ENCODE assay signal across 25 cellular contexts in the genomic region with DNA sequence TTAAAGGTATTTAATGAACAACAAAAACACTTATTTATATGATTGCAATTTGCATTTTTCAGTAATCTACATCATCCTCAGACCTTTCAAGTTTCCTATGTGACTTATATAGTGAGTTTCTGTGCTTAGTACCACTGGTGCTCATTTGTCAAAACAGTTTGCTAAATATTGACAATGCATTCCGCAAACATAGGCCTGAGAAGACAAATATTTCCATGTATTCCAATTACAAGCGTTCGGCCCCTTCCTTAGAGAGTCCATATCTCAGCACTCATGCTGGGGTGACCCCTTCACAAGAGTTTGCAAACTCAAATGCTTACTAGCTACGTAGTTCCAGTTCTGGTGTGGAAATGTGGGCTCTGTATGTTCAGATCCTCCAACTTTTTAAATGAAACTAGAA. TPM values are rescaled to one million over a fixed set of nuclear protein-coding genes. Genes with fewer than 3 reads are reported as not detected.
"Had no signal": no experiment of that assay in that cellular context is flagged by ENCODE, and none has a peak within 500 bp of the region (broad histone marks: within the 10 kb centered on the region; RNA-seq: fewer than 3 reads in every experiment).

No MANE protein-coding gene starts in this region.

- H3K27ac ChIP-seq: ovary, parathyroid adenoma, psoas muscle, skin epidermis, spleen, suprapubic skin, testis, tibial artery, transverse colon, upper lobe of right lung, uterus had no signal

- H3K4me3 ChIP-seq: ovary, psoas muscle, skin epidermis, smooth muscle cell, spleen, suprapubic skin, testis, tibial artery, transverse colon, upper lobe of right lung, uterus had no signal

- H3K4me1 Mint-ChIP-seq: naive thymus-derived CD8-positive, alpha-beta T cell; nephron progenitor cell; stimulated activated memory B cell treated with anti-CD40 and anti-IgM and Interleukin-4, amounts not matched to agents 10 μg/mL and 1 μg/mL and 100 μg/mL, for 72 hours; stimulated activated naive CD8-positive, alpha-beta T cell treated with anti-CD3 and anti-CD28 coated beads, Interleukin-15, amount 100 ng/mL, for 72 hours had no signal

- H3K4me2 ChIP-seq: smooth muscle cell had no signal

- H3K4me3 Mint-ChIP-seq: naive thymus-derived CD8-positive, alpha-beta T cell; natural killer cell treated with Interleukin-12 subunit alpha and Interleukin-12 subunit beta and Interleukin-15 and Interleukin-18, amount 100 ng/mL, for 72 hours; nephron progenitor cell; neural crest cell; stimulated activated memory B cell treated with anti-CD40 and anti-IgM and Interleukin-4, amounts not matched to agents 10 μg/mL and 1 μg/mL and 100 μg/mL, for 72 hours; stimulated activated naive CD8-positive, alpha-beta T cell treated with anti-CD3 and anti-CD28 coated beads, Interleukin-15, amount 100 ng/mL, for 72 hours; type B pancreatic cell had no signal

- H3K9me3 Mint-ChIP-seq: naive thymus-derived CD8-positive, alpha-beta T cell; natural killer cell treated with Interleukin-12 subunit alpha and Interleukin-12 subunit beta and Interleukin-15 and Interleukin-18, amount 100 ng/mL, for 72 hours; neural crest cell; stimulated activated memory B cell treated with anti-CD40 and anti-IgM and Interleukin-4, amounts not matched to agents 10 μg/mL and 1 μg/mL and 100 μg/mL, for 72 hours; stimulated activated naive CD8-positive, alpha-beta T cell treated with anti-CD3 and anti-CD28 coated beads, Interleukin-15, amount 100 ng/mL, for 72 hours; type B pancreatic cell had no signal

- H3K9me3 ChIP-seq: ovary, psoas muscle, spleen, suprapubic skin, testis, tibial artery, transverse colon, upper lobe of right lung, uterus had no signal

- H2AFZ ChIP-seq: parathyroid adenoma had no signal

- H3K36me3 ChIP-seq: ovary, spleen, suprapubic skin, tibial artery, transverse colon, upper lobe of right lung, uterus had no signal

- H3K27ac Mint-ChIP-seq: naive thymus-derived CD8-positive, alpha-beta T cell; natural killer cell treated with Interleukin-12 subunit alpha and Interleukin-12 subunit beta and Interleukin-15 and Interleukin-18, amount 100 ng/mL, for 72 hours; nephron progenitor cell; progenitor cell of endocrine pancreas; stimulated activated memory B cell treated with anti-CD40 and anti-IgM and Interleukin-4, amounts not matched to agents 10 μg/mL and 1 μg/mL and 100 μg/mL, for 72 hours; stimulated activated naive CD8-positive, alpha-beta T cell treated with anti-CD3 and anti-CD28 coated beads, Interleukin-15, amount 100 ng/mL, for 72 hours; type B pancreatic cell had no signal

- H3K79me2 ChIP-seq: parathyroid adenoma had no signal

- ATAC-seq: naive thymus-derived CD8-positive, alpha-beta T cell; right cardiac atrium; sciatic nerve; stimulated activated memory B cell treated with anti-CD40 and anti-IgM and Interleukin-4, amounts not matched to agents 10 μg/mL and 1 μg/mL and 100 μg/mL, for 72 hours; stimulated activated naive CD8-positive, alpha-beta T cell treated with anti-CD3 and anti-CD28 coated beads, Interleukin-15, Interleukin-2, amounts not matched to agents 100 U/mL and 50 U/mL, for 24 hours had no signal

- DNase-seq: occipital lobe, psoas muscle, right cardiac atrium, spleen, upper lobe of right lung, uterus had no signal

- H3K4me1 ChIP-seq: parathyroid adenoma, psoas muscle, suprapubic skin, testis, tibial artery, transverse colon, upper lobe of right lung, uterus had no signal

- H3K9ac ChIP-seq: parathyroid adenoma had no signal

- H3K36me3 Mint-ChIP-seq: naive thymus-derived CD8-positive, alpha-beta T cell; natural killer cell treated with Interleukin-12 subunit alpha and Interleukin-12 subunit beta and Interleukin-15 and Interleukin-18, amount 100 ng/mL, for 72 hours; stimulated activated memory B cell treated with anti-CD40 and anti-IgM and Interleukin-4, amounts not matched to agents 10 μg/mL and 1 μg/mL and 100 μg/mL, for 72 hours; type B pancreatic cell had no signal

- H3K27me3 ChIP-seq: ovary, suprapubic skin, testis, upper lobe of right lung, uterus had no signal

RNA-seq across cellular contexts. Expression of a gene that starts 56.1 kb away (rescaled TPM):
- total RNA-seq: naive thymus-derived CD8-positive, alpha-beta T cell; natural killer cell treated with Interleukin-12 subunit alpha and Interleukin-12 subunit beta and Interleukin-15 and Interleukin-18, amount 100 ng/mL, for 72 hours; neural crest cell; occipital lobe; osteoblast; right cardiac atrium; sciatic nerve; spleen; suprapubic skin; transverse colon; upper lobe of right lung had no signal
- polyA plus RNA-seq: right cardiac atrium, smooth muscle cell had no signal
